Comparison of ENCODE assay signal across 14 cellular contexts in the genomic region with DNA sequence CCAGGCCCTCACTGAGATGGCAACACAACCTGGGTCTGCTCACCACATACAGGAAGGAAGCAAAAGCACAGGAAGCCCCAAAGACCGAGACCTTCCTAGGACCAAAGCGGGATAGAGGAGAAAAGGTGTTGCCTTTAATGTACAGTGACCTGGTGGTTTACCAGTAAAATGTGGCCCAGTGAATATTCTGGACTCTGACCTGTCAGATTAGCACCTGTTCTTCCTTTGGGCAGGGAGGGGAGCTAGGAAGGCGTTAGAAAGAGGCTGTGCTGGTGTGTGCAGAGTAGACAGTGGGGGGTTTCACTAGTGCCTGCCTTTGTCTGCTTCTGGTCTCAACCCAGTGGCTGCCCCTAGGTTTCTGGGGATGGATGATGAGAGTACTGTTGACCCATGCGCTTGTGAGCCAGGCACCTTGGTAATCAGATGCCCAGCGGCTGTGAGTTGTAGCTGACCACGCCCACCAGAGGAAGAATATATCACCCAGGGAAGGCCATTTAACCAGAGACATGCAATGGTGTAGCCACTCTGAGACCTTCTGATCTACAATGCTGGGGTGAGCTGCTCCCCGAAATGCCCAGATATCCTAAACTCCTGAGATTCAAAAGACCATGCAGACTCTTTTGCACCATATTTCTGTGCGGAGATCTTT.
DNase-seq lines count a peak whose midpoint lies in the region; ATAC-seq and TF ChIP-seq lines count a peak whose summit lies in the region.
"Had no signal": no experiment of that assay in that cellular context is flagged by ENCODE, and none has a peak within 500 bp of the region (broad histone marks: within the 10 kb centered on the region; RNA-seq: fewer than 3 reads in every experiment).

No MANE protein-coding gene starts in this region.

- WGBS in esophagus muscularis mucosa = 83% methylated on average over 6 of the region's 8 CpGs

- H3K4me3 ChIP-seq in esophagus muscularis mucosa (no peak overlapping the region), mucosa of descending colon (no peak overlapping the region)

- H3K27me3 ChIP-seq in esophagus muscularis mucosa = no peaks in the 10 kb centered on the region

- no peak overlapping the region for H3K27ac ChIP-seq in esophagus muscularis mucosa (replicated peaks in 1 of 4)
- H3K27ac ChIP-seq: 22Rv1 had no signal

- peak overlapping the region; percentile 6 for H3K27ac Mint-ChIP-seq in stimulated activated effector memory CD8-positive, alpha-beta T cell treated with anti-CD3 and anti-CD28 coated beads, Interleukin-12 subunit alpha, Interleukin-12 subunit beta, amount 100 ng/mL, for 72 hours
- H3K27ac Mint-ChIP-seq: CD14-positive monocyte had no signal

- no peaks in the 10 kb centered on the region for H3K36me3 Mint-ChIP-seq in stimulated activated effector memory CD8-positive, alpha-beta T cell treated with anti-CD3 and anti-CD28 coated beads, Interleukin-12 subunit alpha, Interleukin-12 subunit beta, amount 100 ng/mL, for 72 hours
- H3K36me3 Mint-ChIP-seq: CD14-positive monocyte had no signal

- peak; percentile 81 for ATAC-seq in mucosa of descending colon
- no peak for ATAC-seq in stimulated activated effector memory CD8-positive, alpha-beta T cell treated with anti-CD3 and anti-CD28 coated beads, Interleukin-12 subunit alpha, Interleukin-12 subunit beta, amount 100 ng/mL, for 72 hours
- no peak for ATAC-seq in GM19397 (IDR thresholded peaks at IDR 0.05; ENCODE audit: unreplicated experiment)

- H3K4me1 Mint-ChIP-seq in stimulated activated effector memory CD8-positive, alpha-beta T cell treated with anti-CD3 and anti-CD28 coated beads, Interleukin-12 subunit alpha, Interleukin-12 subunit beta, amount 100 ng/mL, for 72 hours = peaks cover 38% of the 10 kb centered on the region
- H3K4me1 Mint-ChIP-seq: CD14-positive monocyte had no signal

- TF ChIP-seq CTCF in esophagus muscularis mucosa (IDR thresholded peaks at IDR 0.05) (no peak), mucosa of descending colon (IDR thresholded peaks at IDR 0.05) (no peak)

- TF ChIP-seq POLR2A in esophagus muscularis mucosa (IDR thresholded peaks at IDR 0.05; ENCODE audit: low read depth) = no peak

- intact Hi-C loops in esophagus muscularis mucosa (cut with DNase I) = no loop called here
- intact Hi-C loops in mucosa of descending colon (cut with DNase I, micrococcal nuclease) = no loop called here

- peak; percentile 8 for DNase-seq in NCI-H748 (lab: John Stamatoyannopoulos, UW; ENCODE audit: unreplicated experiment)
- DNase-seq in NCI-H748 treated with DMSO at 0.1 percent for 48 hours (lab: John Stamatoyannopoulos, UW) = no peak
- peak; percentile 74 for DNase-seq in esophagus muscularis mucosa (ENCODE audit: extremely low spot score)
- DNase-seq in mucosa of descending colon = peak in 2 of 3 donors; percentile 55 to 60
- no peak for DNase-seq in stimulated activated effector memory CD8-positive, alpha-beta T cell treated with anti-CD3 and anti-CD28 coated beads, Interleukin-12 subunit alpha, Interleukin-12 subunit beta, amount 100 ng/mL, for 72 hours (ENCODE audit: low spot score in 2 of 2)
- no peak for DNase-seq in NCI-H2107 treated with DMSO at 0.1 percent for 48 hours (lab: John Stamatoyannopoulos, UW; ENCODE audit: unreplicated experiment)
- no peak for DNase-seq in germinal center (ENCODE audit: low spot score)
- DNase-seq: DMS53, GF-D8, GOT3, HCEC 1CT had no signal

- H3K4me3 Mint-ChIP-seq in stimulated activated effector memory CD8-positive, alpha-beta T cell treated with anti-CD3 and anti-CD28 coated beads, Interleukin-12 subunit alpha, Interleukin-12 subunit beta, amount 100 ng/mL, for 72 hours = no peak overlapping the region
- H3K4me3 Mint-ChIP-seq: CD14-positive monocyte had no signal

- H3K9me3 ChIP-seq in esophagus muscularis mucosa (no peaks in the 10 kb centered on the region), mucosa of descending colon (no peaks in the 10 kb centered on the region)

- no peaks in the 10 kb centered on the region for H3K36me3 ChIP-seq in esophagus muscularis mucosa
- H3K36me3 ChIP-seq in mucosa of descending colon (ENCODE audit: low read depth) = no peaks in the 10 kb centered on the region

- no peaks in the 10 kb centered on the region for H3K4me1 ChIP-seq in esophagus muscularis mucosa
- peaks cover 9% of the 10 kb centered on the region for H3K4me1 ChIP-seq in mucosa of descending colon (ENCODE audit: low read depth)

- H3K9me3 Mint-ChIP-seq in stimulated activated effector memory CD8-positive, alpha-beta T cell treated with anti-CD3 and anti-CD28 coated beads, Interleukin-12 subunit alpha, Interleukin-12 subunit beta, amount 100 ng/mL, for 72 hours = no peaks in the 10 kb centered on the region

- TF ChIP-seq EP300 in esophagus muscularis mucosa (IDR thresholded peaks at IDR 0.05) = no peak

Comparison
In these comparisons a context has a peak if more than half of its experiments do, and no peak if none do; other contexts are left out.
1. DNase-seq: peak in NCI-H748 (single experiment), esophagus muscularis mucosa (single experiment) and mucosa of descending colon (2 of 3); none in NCI-H748 treated with DMSO at 0.1 percent for 48 hours (single experiment), stimulated activated effector memory CD8-positive, alpha-beta T cell treated with anti-CD3 and anti-CD28 coated beads, Interleukin-12 subunit alpha, Interleukin-12 subunit beta, amount 100 ng/mL, for 72 hours (0 of 2), NCI-H2107 treated with DMSO at 0.1 percent for 48 hours (single experiment) and germinal center (single experiment).